Comparison of ENCODE assay signal across 10 cellular contexts in the genomic region with DNA sequence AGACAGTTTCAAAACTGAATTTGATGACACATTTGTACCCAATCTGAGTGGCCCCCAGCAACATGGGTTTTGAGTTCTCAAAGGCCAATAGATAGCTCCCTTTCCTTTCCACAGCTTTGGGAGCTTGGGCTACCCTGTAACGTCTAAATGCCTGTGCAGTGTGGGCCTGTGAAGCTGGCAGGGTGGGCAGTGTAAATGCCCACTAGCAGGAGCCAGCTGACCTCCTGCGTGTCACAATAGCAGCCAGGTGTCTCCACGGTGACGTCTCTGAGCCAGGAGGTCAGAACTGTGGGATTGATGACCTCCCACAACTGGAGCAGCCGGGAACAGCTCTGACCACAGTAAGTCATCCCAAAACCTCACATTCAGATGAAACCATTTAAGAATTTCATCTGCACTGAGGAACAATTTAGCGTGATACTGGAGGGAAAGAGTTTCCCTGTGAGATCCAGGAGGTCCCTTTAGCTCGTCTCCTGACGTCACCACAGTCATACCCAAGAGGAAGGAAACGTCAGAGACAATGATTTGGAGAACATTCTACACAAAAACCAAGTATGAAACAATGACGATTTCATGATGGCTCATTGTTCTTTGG. TPM values are rescaled to one million over a fixed set of nuclear protein-coding genes. Genes with fewer than 3 reads are reported as not detected.
DNase-seq lines count a peak whose midpoint lies in the region; ATAC-seq and TF ChIP-seq lines count a peak whose summit lies in the region.
"Had no signal": no experiment of that assay in that cellular context is flagged by ENCODE, and none has a peak within 500 bp of the region (broad histone marks: within the 10 kb centered on the region; RNA-seq: fewer than 3 reads in every experiment).

Gene IPO5, plus strand, starts transcription at position 300 of the 595 bp plus-strand sequence. CDS start 23,022 bp downstream, outside the sequence.

- peaks cover 2% of the 10 kb centered on the region for H3K9me3 Mint-ChIP-seq in activated CD4-positive, alpha-beta T cell treated with anti-CD3 and anti-CD28 coated beads for 36 hours (ENCODE audit: low read depth)
- peaks cover 5% of the 10 kb centered on the region for H3K9me3 Mint-ChIP-seq in type B pancreatic cell

- no peaks in the 10 kb centered on the region for H3K27me3 ChIP-seq in lower lobe of right lung (ENCODE audit: low read depth)

- H3K9me3 ChIP-seq in lower lobe of right lung = no peaks in the 10 kb centered on the region

- no peaks in the 10 kb centered on the region for H3K4me1 Mint-ChIP-seq in activated CD4-positive, alpha-beta T cell treated with anti-CD3 and anti-CD28 coated beads for 36 hours
- no peaks in the 10 kb centered on the region for H3K4me1 Mint-ChIP-seq in type B pancreatic cell (ENCODE audit: unreplicated experiment)

- no peaks in the 10 kb centered on the region for H3K36me3 Mint-ChIP-seq in activated CD4-positive, alpha-beta T cell treated with anti-CD3 and anti-CD28 coated beads for 36 hours (ENCODE audit: low read depth)
- H3K36me3 Mint-ChIP-seq in type B pancreatic cell = peaks cover 4% of the 10 kb centered on the region

- POLR2A ChIA-PET in activated CD4-positive, alpha-beta T cell treated with anti-CD3 and anti-CD28 coated beads for 36 hours (lab: Charles Lee) = no interaction called here

- DNase-seq in activated CD4-positive, alpha-beta T cell treated with anti-CD3 and anti-CD28 coated beads for 36 hours = no peak
- no peak for DNase-seq in activated CD4-positive, alpha-beta T cell treated with anti-CD3 and anti-CD28 coated beads for 1 hour
- DNase-seq in choroid plexus epithelial cell (ENCODE audit: low read depth) = peak; percentile 74
- DNase-seq in lower lobe of right lung = no peak
- no peak for DNase-seq in type B pancreatic cell (ENCODE audit: extremely low spot score, unreplicated experiment)
- DNase-seq in midbrain (lab: John Stamatoyannopoulos, UW) = no peak
- no peak for DNase-seq in DMS53 (lab: John Stamatoyannopoulos, UW)
- DNase-seq in dedifferentiated amniotic fluid mesenchymal stem cell (ENCODE audit: extremely low spot score) = no peak
- DNase-seq: NCI-H1694 had no signal

- no peak within 1 kb of the TSS for H3K27ac Mint-ChIP-seq in activated CD4-positive, alpha-beta T cell treated with anti-CD3 and anti-CD28 coated beads for 36 hours
- H3K27ac Mint-ChIP-seq in type B pancreatic cell = no peak within 1 kb of the TSS
- H3K27ac Mint-ChIP-seq: stimulated activated naive CD8-positive, alpha-beta T cell treated with anti-CD3 and anti-CD28 coated beads, Interleukin-15, Interleukin-2, amounts not matched to agents 100 ng/mL and 50 ng/mL, for 24 hours had no signal

- no peaks in the 10 kb centered on the region for H3K36me3 ChIP-seq in lower lobe of right lung

- ATAC-seq in activated CD4-positive, alpha-beta T cell treated with anti-CD3 and anti-CD28 coated beads for 36 hours = no peak
- ATAC-seq in lower lobe of right lung = no peak

- no peak within 1 kb of the TSS for H3K27ac ChIP-seq in lower lobe of right lung

- H3K4me3 ChIP-seq in choroid plexus epithelial cell (ENCODE audit: low read depth, low read length) = no peak within 1 kb of the TSS
- H3K4me3 ChIP-seq in lower lobe of right lung = no peak within 1 kb of the TSS

- H3K27me3 Mint-ChIP-seq in activated CD4-positive, alpha-beta T cell treated with anti-CD3 and anti-CD28 coated beads for 36 hours = peaks cover 3% of the 10 kb centered on the region
- no peaks in the 10 kb centered on the region for H3K27me3 Mint-ChIP-seq in type B pancreatic cell

- TF ChIP-seq CTCF in choroid plexus epithelial cell (conservative IDR thresholded peaks at IDR 0.05; ENCODE audit: low read depth, low read length) (no peak), lower lobe of right lung (IDR thresholded peaks at IDR 0.05) (no peak), type B pancreatic cell (conservative IDR thresholded peaks at IDR 0.05) (no peak)

- CTCF ChIA-PET in activated CD4-positive, alpha-beta T cell treated with anti-CD3 and anti-CD28 coated beads for 36 hours (lab: Charles Lee) = no interaction called here

- H3K4me1 ChIP-seq in lower lobe of right lung = no peaks in the 10 kb centered on the region

- intact Hi-C loops in activated CD4-positive, alpha-beta T cell treated with anti-CD3 and anti-CD28 coated beads for 36 hours (cut with DNase I, micrococcal nuclease) = no loop called here
- intact Hi-C loops in lower lobe of right lung (cut with DNase I) = no loop called here

- H3K4me3 Mint-ChIP-seq in activated CD4-positive, alpha-beta T cell treated with anti-CD3 and anti-CD28 coated beads for 36 hours = no peak within 1 kb of the TSS
- no peak within 1 kb of the TSS for H3K4me3 Mint-ChIP-seq in type B pancreatic cell
- H3K4me3 Mint-ChIP-seq: stimulated activated naive CD8-positive, alpha-beta T cell treated with anti-CD3 and anti-CD28 coated beads, Interleukin-15, Interleukin-2, amounts not matched to agents 100 ng/mL and 50 ng/mL, for 24 hours had no signal

RNA-seq across cellular contexts. Expression of gene IPO5, which starts in this region (rescaled TPM):
- total RNA-seq in activated CD4-positive, alpha-beta T cell treated with anti-CD3 and anti-CD28 coated beads for 36 hours = 100 to 1,000 TPM; 256 to 258 TPM
- total RNA-seq in lower lobe of right lung (83.6 TPM), type B pancreatic cell (ENCODE audit: low replicate concordance) (136 and 202 TPM in 2 replicates)
